In the genomic region with DNA sequence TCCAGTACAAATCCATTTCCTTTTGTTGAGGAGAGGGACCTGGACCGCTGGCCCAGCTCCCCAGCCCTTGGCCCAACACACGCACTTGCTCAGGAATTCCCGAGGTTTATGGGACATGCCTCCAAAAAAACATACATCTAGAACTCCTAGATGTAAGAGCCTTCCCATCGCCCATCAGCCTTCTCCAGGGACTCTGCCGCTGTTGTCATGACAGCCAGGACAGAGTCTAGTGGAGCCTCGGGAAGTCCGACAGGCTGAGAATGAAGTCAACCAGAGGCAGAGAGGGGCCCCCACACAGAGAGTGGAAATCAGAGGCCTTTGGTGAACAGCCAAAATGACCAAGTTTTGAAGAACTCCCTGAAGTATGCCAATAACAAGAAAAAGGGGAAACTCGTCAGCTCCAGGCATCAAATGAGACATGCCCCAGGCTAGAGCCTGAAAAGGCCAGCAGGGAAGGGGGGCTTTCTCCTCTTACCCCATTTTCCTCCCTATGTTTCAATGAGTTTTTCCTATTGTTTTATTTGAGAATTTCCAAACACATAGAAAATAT, we compare ENCODE assay signal across 14 cellular contexts. TPM values are rescaled to one million over a fixed set of nuclear protein-coding genes. Genes with fewer than 3 reads are reported as not detected.
A peak's percentile ranks its signal among the peaks of the same experiment; 100 is the strongest.
DNase-seq lines count a peak whose midpoint lies in the region; ATAC-seq and TF ChIP-seq lines count a peak whose summit lies in the region.
"Had no signal": no experiment of that assay in that cellular context is flagged by ENCODE, and none has a peak within 500 bp of the region (broad histone marks: within the 10 kb centered on the region; RNA-seq: fewer than 3 reads in every experiment).

No MANE protein-coding gene starts in this region.

- no peaks in the 10 kb centered on the region for H3K79me2 ChIP-seq in Loucy (ENCODE audit: insufficient read depth, low read length)

- no peaks in the 10 kb centered on the region for H3K9me3 Mint-ChIP-seq in T-helper 1 cell treated with Interleukin-12 subunit alpha and Interleukin-12 subunit beta and Interleukin-4 antibody, amounts not matched to agents 30 μg/mL and 1 μg/mL, for 36 hours
- no peaks in the 10 kb centered on the region for H3K9me3 Mint-ChIP-seq in activated naive CD8-positive, alpha-beta T cell treated with anti-CD3 and anti-CD28 coated beads, Interleukin-2, amount 10 ng/mL, durations not matched to agents 7 days and 5 days
- H3K9me3 Mint-ChIP-seq in Caco-2 (ENCODE audit: unreplicated experiment), result no peaks in the 10 kb centered on the region
- peaks cover 3% of the 10 kb centered on the region for H3K9me3 Mint-ChIP-seq in Calu3 (ENCODE audit: low read depth, unreplicated experiment)
- H3K9me3 Mint-ChIP-seq: activated naive CD4-positive, alpha-beta T cell treated with anti-CD3 and anti-CD28 coated beads, Interleukin-2, amount 50 U/mL, for 24 hours; neural crest cell had no signal

- H3K27me3 ChIP-seq in Loucy (ENCODE audit: insufficient read depth, low read length, poor library complexity, severe bottlenecking) (no peaks in the 10 kb centered on the region), psoas muscle (ENCODE audit: insufficient read depth in 3 of 3, low read length in 2 of 3) (no peaks in the 10 kb centered on the region), Caco-2 (replicated peaks; ENCODE audit: control insufficient read depth, insufficient read depth, low read length) (no peaks in the 10 kb centered on the region)

- H3K9me3 ChIP-seq in Loucy (ENCODE audit: insufficient read depth, low read depth, low read length), result no peaks in the 10 kb centered on the region
- H3K9me3 ChIP-seq in psoas muscle, result no peaks in the 10 kb centered on the region
- H3K9me3 ChIP-seq in Caco-2, result no peaks in the 10 kb centered on the region

- H3K36me3 ChIP-seq in Loucy (ENCODE audit: insufficient read depth, low read length), result no peaks in the 10 kb centered on the region
- no peaks in the 10 kb centered on the region for H3K36me3 ChIP-seq in psoas muscle (ENCODE audit: insufficient read depth in 1 of 2, low read depth in 1 of 2)
- no peaks in the 10 kb centered on the region for H3K36me3 ChIP-seq in Caco-2 (ENCODE audit: control insufficient read depth, insufficient read depth, low read length)

- H3K4me3 ChIP-seq in Loucy (ENCODE audit: low read length, poor library complexity, severe bottlenecking) (no peak overlapping the region), psoas muscle (no peak overlapping the region), Caco-2 (ENCODE audit: low read depth, low read length) (no peak overlapping the region)
- H3K4me3 ChIP-seq: smooth muscle cell had no signal

- H4K20me1 ChIP-seq in Loucy (ENCODE audit: insufficient read depth, low read length, poor library complexity, severe bottlenecking), result no peaks in the 10 kb centered on the region

- peak overlapping the region; percentile 1 for H3K9ac ChIP-seq in Loucy (ENCODE audit: low read depth, low read length, poor library complexity, severe bottlenecking)

- H3K27ac Mint-ChIP-seq in T-helper 1 cell treated with Interleukin-12 subunit alpha and Interleukin-12 subunit beta and Interleukin-4 antibody, amounts not matched to agents 30 μg/mL and 1 μg/mL, for 36 hours, result peak overlapping the region; percentile 84
- H3K27ac Mint-ChIP-seq in activated naive CD8-positive, alpha-beta T cell treated with anti-CD3 and anti-CD28 coated beads, Interleukin-2, amount 10 ng/mL, durations not matched to agents 7 days and 5 days, result peak overlapping the region; percentile 79
- H3K27ac Mint-ChIP-seq in Caco-2 (ENCODE audit: unreplicated experiment) (no peak overlapping the region), Calu3 (ENCODE audit: unreplicated experiment) (no peak overlapping the region)

- POLR2A ChIA-PET in activated naive CD8-positive, alpha-beta T cell treated with anti-CD3 and anti-CD28 coated beads, Interleukin-2, amount 10 ng/mL, durations not matched to agents 7 days and 5 days (lab: Charles Lee), result interaction anchor here (0.9 to 4.4 kb wide), 6 partner anchors 7 to 44 kb away, joined by 3 to 36 read pairs (median 12); partner anchors contain the start of gene CAB39
- POLR2A ChIA-PET in Caco-2 (lab: Charles Lee), result no interaction called here

- CTCF ChIA-PET in Caco-2 (lab: Charles Lee), result no interaction called here
- CTCF ChIA-PET in Calu3 (lab: Charles Lee), result no interaction called here

- peak overlapping the region; percentile 34 for H3K4me2 ChIP-seq in Loucy (ENCODE audit: low read depth, low read length, poor library complexity, severe bottlenecking)
- H3K4me2 ChIP-seq: smooth muscle cell had no signal

- TF ChIP-seq CTCF in Loucy (conservative IDR thresholded peaks at IDR 0.05; ENCODE audit: low read length) (no peak), psoas muscle (IDR thresholded peaks at IDR 0.05) (no peak), Caco-2 (IDR thresholded peaks at IDR 0.05; ENCODE audit: insufficient read depth in 1 of 2, low read depth in 1 of 2, low read length in 1 of 2, severe bottlenecking in 1 of 2, unreplicated experiment in 1 of 2) (no peak), Calu3 (IDR thresholded peaks at IDR 0.05; ENCODE audit: unreplicated experiment) (no peak)

- no peak for ATAC-seq in activated naive CD8-positive, alpha-beta T cell treated with anti-CD3 and anti-CD28 coated beads, Interleukin-2, amount 10 ng/mL, durations not matched to agents 7 days and 5 days (ENCODE audit: low read depth)
- ATAC-seq in psoas muscle, result no peak
- no peak for ATAC-seq in GM18502 (IDR thresholded peaks at IDR 0.05; ENCODE audit: poor library complexity, unreplicated experiment)
- ATAC-seq: HCT116 had no signal

- H3K36me3 Mint-ChIP-seq in T-helper 1 cell treated with Interleukin-12 subunit alpha and Interleukin-12 subunit beta and Interleukin-4 antibody, amounts not matched to agents 30 μg/mL and 1 μg/mL, for 36 hours (ENCODE audit: low read depth), result peaks cover 2% of the 10 kb centered on the region
- H3K36me3 Mint-ChIP-seq in activated naive CD8-positive, alpha-beta T cell treated with anti-CD3 and anti-CD28 coated beads, Interleukin-2, amount 10 ng/mL, durations not matched to agents 7 days and 5 days, result peaks cover 3% of the 10 kb centered on the region
- H3K36me3 Mint-ChIP-seq in Caco-2 (ENCODE audit: insufficient read depth, unreplicated experiment) (no peaks in the 10 kb centered on the region), Calu3 (ENCODE audit: insufficient read depth, unreplicated experiment) (no peaks in the 10 kb centered on the region)
- H3K36me3 Mint-ChIP-seq: activated naive CD4-positive, alpha-beta T cell treated with anti-CD3 and anti-CD28 coated beads, Interleukin-2, amount 50 U/mL, for 24 hours had no signal

- H3K9me2 ChIP-seq in Loucy (replicated peaks; ENCODE audit: low read depth, low read length), result no peaks in the 10 kb centered on the region

- no peak overlapping the region for H2AFZ ChIP-seq in Loucy (ENCODE audit: low read length)

- 41 to 66% (median 43%) methylated on average over 8 of the region's 8 CpGs for WGBS in psoas muscle, 3 donors

- no peaks in the 10 kb centered on the region for H3F3A ChIP-seq in Loucy (ENCODE audit: low read depth)

- DNase-seq in T-helper 1 cell (no peak), psoas muscle (no peak), Caco-2 (no peak), Calu3 (no peak)
- DNase-seq in activated naive CD8-positive, alpha-beta T cell treated with anti-CD3 and anti-CD28 coated beads, Interleukin-2, amount 10 ng/mL, durations not matched to agents 7 days and 5 days, result no peak
- DNase-seq: head of caudate nucleus, NCI-H1048 had no signal

- H3K4me1 ChIP-seq in Loucy (ENCODE audit: insufficient read depth, low read length, poor library complexity, severe bottlenecking) (peaks cover 60% of the 10 kb centered on the region), psoas muscle (peaks cover 58% of the 10 kb centered on the region), Caco-2 (peaks cover 7% of the 10 kb centered on the region)

- H3K27me3 Mint-ChIP-seq in T-helper 1 cell treated with Interleukin-12 subunit alpha and Interleukin-12 subunit beta and Interleukin-4 antibody, amounts not matched to agents 30 μg/mL and 1 μg/mL, for 36 hours (ENCODE audit: low read depth), result no peaks in the 10 kb centered on the region
- H3K27me3 Mint-ChIP-seq in activated naive CD8-positive, alpha-beta T cell treated with anti-CD3 and anti-CD28 coated beads, Interleukin-2, amount 10 ng/mL, durations not matched to agents 7 days and 5 days, result no peaks in the 10 kb centered on the region
- H3K27me3 Mint-ChIP-seq in Caco-2 (ENCODE audit: insufficient read depth, unreplicated experiment), result no peaks in the 10 kb centered on the region
- peaks cover 11% of the 10 kb centered on the region for H3K27me3 Mint-ChIP-seq in Calu3 (ENCODE audit: unreplicated experiment)
- H3K27me3 Mint-ChIP-seq: activated naive CD4-positive, alpha-beta T cell treated with anti-CD3 and anti-CD28 coated beads, Interleukin-2, amount 50 U/mL, for 24 hours had no signal

- H3K4me3 Mint-ChIP-seq in T-helper 1 cell treated with Interleukin-12 subunit alpha and Interleukin-12 subunit beta and Interleukin-4 antibody, amounts not matched to agents 30 μg/mL and 1 μg/mL, for 36 hours, result no peak overlapping the region
- no peak overlapping the region for H3K4me3 Mint-ChIP-seq in activated naive CD8-positive, alpha-beta T cell treated with anti-CD3 and anti-CD28 coated beads, Interleukin-2, amount 10 ng/mL, durations not matched to agents 7 days and 5 days
- H3K4me3 Mint-ChIP-seq in Caco-2 (ENCODE audit: unreplicated experiment), result no peak overlapping the region
- H3K4me3 Mint-ChIP-seq in Calu3 (ENCODE audit: low read depth, unreplicated experiment), result no peak overlapping the region
- H3K4me3 Mint-ChIP-seq: activated naive CD4-positive, alpha-beta T cell treated with anti-CD3 and anti-CD28 coated beads, Interleukin-2, amount 50 U/mL, for 24 hours; neural crest cell had no signal

- BruUV-seq in Caco-2 (replicated peaks; lab: Mats Ljungman, UMichigan), result no TSS peak
- BruUV-seq in Calu3 (replicated peaks; lab: Mats Ljungman, UMichigan), result no TSS peak

- peak overlapping the region; percentile 85 for H3K27ac ChIP-seq in psoas muscle

- peaks cover 69% of the 10 kb centered on the region for H3K4me1 Mint-ChIP-seq in T-helper 1 cell treated with Interleukin-12 subunit alpha and Interleukin-12 subunit beta and Interleukin-4 antibody, amounts not matched to agents 30 μg/mL and 1 μg/mL, for 36 hours (ENCODE audit: low read depth)
- H3K4me1 Mint-ChIP-seq in activated naive CD8-positive, alpha-beta T cell treated with anti-CD3 and anti-CD28 coated beads, Interleukin-2, amount 10 ng/mL, durations not matched to agents 7 days and 5 days, result peaks cover 60% of the 10 kb centered on the region
- H3K4me1 Mint-ChIP-seq in Caco-2 (ENCODE audit: low read depth, unreplicated experiment), result peaks cover 10% of the 10 kb centered on the region
- H3K4me1 Mint-ChIP-seq in Calu3 (ENCODE audit: low read depth, unreplicated experiment), result peaks cover 20% of the 10 kb centered on the region

- intact Hi-C loops in psoas muscle (cut with DNase I) (loop anchor here in 1 of 2 donors (2.0 kb wide), 1 partner anchor 43 kb away; the partner anchor contains the start of gene CAB39), Caco-2 (cut with micrococcal nuclease; ENCODE audit: unreplicated experiment) (no loop called here), Calu3 (cut with micrococcal nuclease; ENCODE audit: unreplicated experiment) (no loop called here)

RNA-seq across cellular contexts. Expression of gene CAB39, which starts 43.2 kb away (rescaled TPM):
- 100 to 1,000 TPM; 138 to 143 TPM for total RNA-seq in activated naive CD8-positive, alpha-beta T cell treated with anti-CD3 and anti-CD28 coated beads, Interleukin-2, amount 10 ng/mL, durations not matched to agents 7 days and 5 days
- total RNA-seq in psoas muscle, result 100 to 1,000 TPM; 107 to 139 (median 128) TPM
- 100 to 1,000 TPM in 1 of 3 donors, 10 to 100 TPM in 2; 36.0 to 166 (median 55.3) TPM for polyA plus RNA-seq in psoas muscle
- total RNA-seq in Caco-2 (2022), result 33.2 and 40.4 TPM in 2 replicates
- 84.9 and 88.7 TPM in 2 replicates for total RNA-seq in Calu3 (2022)

Comparison
In these comparisons a context has a peak if more than half of its experiments do, and no peak if none do; other contexts are left out.
1. H3K27ac Mint-ChIP-seq: peak in T-helper 1 cell treated with Interleukin-12 subunit alpha and Interleukin-12 subunit beta and Interleukin-4 antibody, amounts not matched to agents 30 μg/mL and 1 μg/mL, for 36 hours (single experiment) and activated naive CD8-positive, alpha-beta T cell treated with anti-CD3 and anti-CD28 coated beads, Interleukin-2, amount 10 ng/mL, durations not matched to agents 7 days and 5 days (single experiment); none in Caco-2 (single experiment) and Calu3 (single experiment).